ENCODE assay signal across 1 cellular context in genomic region chr2:241701155-241701404, GRCh38.
TF ChIP-seq lines count a peak whose summit lies in the region.

No MANE protein-coding gene starts in this region.

TF ChIP-seq in endothelial cell of umbilical vein, 7 proteins besides CTCF, POLR2A, EP300 and RAD21:
- TF ChIP-seq, protein P1, sequence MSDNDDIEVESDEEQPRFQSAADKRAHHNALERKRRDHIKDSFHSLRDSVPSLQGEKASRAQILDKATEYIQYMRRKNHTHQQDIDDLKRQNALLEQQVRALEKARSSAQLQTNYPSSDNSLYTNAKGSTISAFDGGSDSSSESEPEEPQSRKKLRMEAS (IDR thresholded peaks at IDR 0.05; ENCODE audit: insufficient read depth, insufficient read length): peak; percentile 85
- TF ChIP-seq POLR2AphosphoS5 (IDR thresholded peaks at IDR 0.05; ENCODE audit: insufficient read depth, low read depth, low read length) (no peak), FOS (IDR thresholded peaks at IDR 0.05; ENCODE audit: borderline replicate concordance, insufficient read depth, low read length) (no peak), EZH2 (IDR thresholded peaks at IDR 0.05; ENCODE audit: borderline replicate concordance, low read depth, low read length, severe bottlenecking) (no peak)
